Comparison of ENCODE assay signal across 8 cellular contexts in genomic region chrX:139126493-139126892, GRCh38.
DNase-seq lines count a peak whose midpoint lies in the region; ATAC-seq and TF ChIP-seq lines count a peak whose summit lies in the region.

No MANE protein-coding gene starts in this region.

- no peak for TF ChIP-seq EP300 in Ishikawa (IDR thresholded peaks at IDR 0.05; ENCODE audit: borderline replicate concordance)
- TF ChIP-seq EP300 in suprapubic skin (IDR thresholded peaks at IDR 0.05), result no peak

- in situ Hi-C loops in T47D (cut with HindIII; ENCODE audit: low pct_unique_long_range_greater_than_20kb, low sequenced_read_pairs), result no loop called here

- H3K27me3 ChIP-seq in suprapubic skin (no peaks in the 10 kb centered on the region), osteoblast (ENCODE audit: insufficient read depth, low read length) (no peaks in the 10 kb centered on the region), vagina (no peaks in the 10 kb centered on the region)

- H3K36me3 ChIP-seq in suprapubic skin, result no peaks in the 10 kb centered on the region
- H3K36me3 ChIP-seq in osteoblast (ENCODE audit: insufficient read depth, low read length), result no peaks in the 10 kb centered on the region
- H3K36me3 ChIP-seq in vagina, result no peaks in the 10 kb centered on the region

- DNase-seq in ELR (ENCODE audit: low read depth) (peak; percentile 12), T47D (ENCODE audit: low read depth in 1 of 2, low spot score in 1 of 2) (peak; percentile 0 to 54), renal cortical epithelial cell (ENCODE audit: low read depth) (peak; percentile 67), suprapubic skin (ENCODE audit: low spot score in 2 of 2) (no peak), osteoblast (ENCODE audit: insufficient read length, low spot score, missing footprints) (no peak), vagina (ENCODE audit: extremely low spot score in 2 of 2) (no peak)

- H3K4me3 ChIP-seq in suprapubic skin (no peak overlapping the region), osteoblast (ENCODE audit: insufficient read depth, low read length) (no peak overlapping the region), vagina (no peak overlapping the region)

- peak; percentile 61 for TF ChIP-seq RAD21 in Ishikawa (IDR thresholded peaks at IDR 0.05; ENCODE audit: low read depth)

- no peak for TF ChIP-seq POLR2A in suprapubic skin (IDR thresholded peaks at IDR 0.05)
- TF ChIP-seq POLR2A in vagina (IDR thresholded peaks at IDR 0.05), result no peak

- H3K4me1 ChIP-seq in suprapubic skin (no peaks in the 10 kb centered on the region), osteoblast (ENCODE audit: insufficient read depth, low read length) (no peaks in the 10 kb centered on the region), vagina (no peaks in the 10 kb centered on the region)

- H3K9me3 ChIP-seq in suprapubic skin (no peaks in the 10 kb centered on the region), osteoblast (ENCODE audit: low read depth, low read length) (no peaks in the 10 kb centered on the region), vagina (no peaks in the 10 kb centered on the region)

- intact Hi-C loops in vagina (cut with DNase I), result no loop called here

- TF ChIP-seq CTCF in suprapubic skin (IDR thresholded peaks at IDR 0.05) (peak in 1 of 2 donors; percentile 5), osteoblast (IDR thresholded peaks at IDR 0.05; ENCODE audit: extremely low read depth, low read depth, low read length) (no peak), vagina (IDR thresholded peaks at IDR 0.05) (no peak)

- no peaks in the 10 kb centered on the region for H3K79me2 ChIP-seq in osteoblast (ENCODE audit: insufficient read depth, low read length)

- H3K27ac ChIP-seq in suprapubic skin (no peak overlapping the region), osteoblast (ENCODE audit: low read depth, low read length) (no peak overlapping the region), vagina (no peak overlapping the region)

- H3K4me2 ChIP-seq in osteoblast (ENCODE audit: insufficient read depth, low read length), result no peak overlapping the region

- H2AFZ ChIP-seq in osteoblast (ENCODE audit: low read length), result no peak overlapping the region

- no peaks in the 10 kb centered on the region for H4K20me1 ChIP-seq in osteoblast (ENCODE audit: insufficient read depth, low read length)

- 17% methylated on average over 2 of the region's 2 CpGs for WGBS in suprapubic skin

- ATAC-seq in GM19395 (IDR thresholded peaks at IDR 0.05; ENCODE audit: unreplicated experiment), result peak; percentile 86

TF ChIP-seq in Ishikawa, 13 proteins besides CTCF, POLR2A, EP300 and RAD21:
- TF ChIP-seq TAF1 (IDR thresholded peaks at IDR 0.05; ENCODE audit: low read depth), result no peak

Comparison
In these comparisons a context has a peak if more than half of its experiments do, and no peak if none do; other contexts are left out.
1. DNase-seq: peak in ELR (single experiment), T47D (2 of 2) and renal cortical epithelial cell (single experiment); none in suprapubic skin (0 of 2), osteoblast (single experiment) and vagina (0 of 2).